Comparison of ENCODE assay signal across 1 cellular context in the genomic region with DNA sequence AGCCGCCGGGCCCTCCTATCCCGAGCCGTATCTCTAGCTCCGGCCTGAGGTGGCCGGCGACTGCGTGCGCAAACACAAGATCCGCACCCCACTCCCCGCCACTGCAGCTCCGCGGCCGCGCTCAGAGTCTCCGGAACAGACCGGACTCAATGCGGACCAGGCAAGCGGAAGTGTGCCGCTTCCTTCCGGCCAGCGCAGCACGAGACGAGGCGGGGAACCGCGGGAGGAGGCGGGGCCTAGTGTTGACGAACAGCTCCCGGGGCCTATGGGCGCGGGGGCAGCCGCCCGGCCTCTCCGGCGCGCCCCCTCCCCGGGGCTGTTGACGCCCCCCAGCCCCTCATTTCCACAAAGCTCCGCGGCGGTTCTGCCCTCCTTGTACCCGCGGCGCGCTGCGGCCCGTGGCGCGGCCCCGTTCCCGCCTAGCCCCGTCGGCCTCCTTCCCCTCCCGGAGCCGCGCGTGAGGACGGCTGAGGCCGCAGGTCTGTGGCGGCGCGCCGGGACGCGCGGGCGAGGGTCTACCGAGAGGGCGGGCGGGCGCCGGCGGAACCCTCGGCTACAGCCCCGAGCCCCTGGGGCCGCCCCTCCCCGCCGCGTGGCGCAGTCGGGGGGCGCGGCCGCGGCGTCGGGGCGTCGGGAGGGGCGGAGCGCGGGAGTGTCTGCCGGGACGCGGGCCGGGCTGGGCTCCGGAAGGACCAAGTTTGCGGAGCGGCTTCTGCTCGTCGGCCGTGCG.
A peak's percentile ranks its signal among the peaks of the same experiment; 100 is the strongest.
TF ChIP-seq lines count a peak whose summit lies in the region.

A gene with protein sequence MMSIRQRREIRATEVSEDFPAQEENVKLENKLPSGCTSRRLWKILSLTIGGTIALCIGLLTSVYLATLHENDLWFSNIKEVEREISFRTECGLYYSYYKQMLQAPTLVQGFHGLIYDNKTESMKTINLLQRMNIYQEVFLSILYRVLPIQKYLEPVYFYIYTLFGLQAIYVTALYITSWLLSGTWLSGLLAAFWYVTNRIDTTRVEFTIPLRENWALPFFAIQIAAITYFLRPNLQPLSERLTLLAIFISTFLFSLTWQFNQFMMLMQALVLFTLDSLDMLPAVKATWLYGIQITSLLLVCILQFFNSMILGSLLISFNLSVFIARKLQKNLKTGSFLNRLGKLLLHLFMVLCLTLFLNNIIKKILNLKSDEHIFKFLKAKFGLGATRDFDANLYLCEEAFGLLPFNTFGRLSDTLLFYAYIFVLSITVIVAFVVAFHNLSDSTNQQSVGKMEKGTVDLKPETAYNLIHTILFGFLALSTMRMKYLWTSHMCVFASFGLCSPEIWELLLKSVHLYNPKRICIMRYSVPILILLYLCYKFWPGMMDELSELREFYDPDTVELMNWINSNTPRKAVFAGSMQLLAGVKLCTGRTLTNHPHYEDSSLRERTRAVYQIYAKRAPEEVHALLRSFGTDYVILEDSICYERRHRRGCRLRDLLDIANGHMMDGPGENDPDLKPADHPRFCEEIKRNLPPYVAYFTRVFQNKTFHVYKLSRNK (plus strand): TSS at position 340 of the 730 bp plus-strand sequence. CDS start 2,484 bp downstream, outside the sequence.

TF ChIP-seq in neural cell, 6 proteins besides CTCF, POLR2A, EP300 and RAD21 (continued from another document):
- TF ChIP-seq, protein P1, sequence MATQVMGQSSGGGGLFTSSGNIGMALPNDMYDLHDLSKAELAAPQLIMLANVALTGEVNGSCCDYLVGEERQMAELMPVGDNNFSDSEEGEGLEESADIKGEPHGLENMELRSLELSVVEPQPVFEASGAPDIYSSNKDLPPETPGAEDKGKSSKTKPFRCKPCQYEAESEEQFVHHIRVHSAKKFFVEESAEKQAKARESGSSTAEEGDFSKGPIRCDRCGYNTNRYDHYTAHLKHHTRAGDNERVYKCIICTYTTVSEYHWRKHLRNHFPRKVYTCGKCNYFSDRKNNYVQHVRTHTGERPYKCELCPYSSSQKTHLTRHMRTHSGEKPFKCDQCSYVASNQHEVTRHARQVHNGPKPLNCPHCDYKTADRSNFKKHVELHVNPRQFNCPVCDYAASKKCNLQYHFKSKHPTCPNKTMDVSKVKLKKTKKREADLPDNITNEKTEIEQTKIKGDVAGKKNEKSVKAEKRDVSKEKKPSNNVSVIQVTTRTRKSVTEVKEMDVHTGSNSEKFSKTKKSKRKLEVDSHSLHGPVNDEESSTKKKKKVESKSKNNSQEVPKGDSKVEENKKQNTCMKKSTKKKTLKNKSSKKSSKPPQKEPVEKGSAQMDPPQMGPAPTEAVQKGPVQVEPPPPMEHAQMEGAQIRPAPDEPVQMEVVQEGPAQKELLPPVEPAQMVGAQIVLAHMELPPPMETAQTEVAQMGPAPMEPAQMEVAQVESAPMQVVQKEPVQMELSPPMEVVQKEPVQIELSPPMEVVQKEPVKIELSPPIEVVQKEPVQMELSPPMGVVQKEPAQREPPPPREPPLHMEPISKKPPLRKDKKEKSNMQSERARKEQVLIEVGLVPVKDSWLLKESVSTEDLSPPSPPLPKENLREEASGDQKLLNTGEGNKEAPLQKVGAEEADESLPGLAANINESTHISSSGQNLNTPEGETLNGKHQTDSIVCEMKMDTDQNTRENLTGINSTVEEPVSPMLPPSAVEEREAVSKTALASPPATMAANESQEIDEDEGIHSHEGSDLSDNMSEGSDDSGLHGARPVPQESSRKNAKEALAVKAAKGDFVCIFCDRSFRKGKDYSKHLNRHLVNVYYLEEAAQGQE (IDR thresholded peaks at IDR 0.05; ENCODE audit: borderline replicate concordance): peak; percentile 63
- peak; percentile 27 for TF ChIP-seq SMC3 (conservative IDR thresholded peaks at IDR 0.05; ENCODE audit: poor library complexity)
